Comparison of ENCODE assay signal across 8 cellular contexts in the genomic region with DNA sequence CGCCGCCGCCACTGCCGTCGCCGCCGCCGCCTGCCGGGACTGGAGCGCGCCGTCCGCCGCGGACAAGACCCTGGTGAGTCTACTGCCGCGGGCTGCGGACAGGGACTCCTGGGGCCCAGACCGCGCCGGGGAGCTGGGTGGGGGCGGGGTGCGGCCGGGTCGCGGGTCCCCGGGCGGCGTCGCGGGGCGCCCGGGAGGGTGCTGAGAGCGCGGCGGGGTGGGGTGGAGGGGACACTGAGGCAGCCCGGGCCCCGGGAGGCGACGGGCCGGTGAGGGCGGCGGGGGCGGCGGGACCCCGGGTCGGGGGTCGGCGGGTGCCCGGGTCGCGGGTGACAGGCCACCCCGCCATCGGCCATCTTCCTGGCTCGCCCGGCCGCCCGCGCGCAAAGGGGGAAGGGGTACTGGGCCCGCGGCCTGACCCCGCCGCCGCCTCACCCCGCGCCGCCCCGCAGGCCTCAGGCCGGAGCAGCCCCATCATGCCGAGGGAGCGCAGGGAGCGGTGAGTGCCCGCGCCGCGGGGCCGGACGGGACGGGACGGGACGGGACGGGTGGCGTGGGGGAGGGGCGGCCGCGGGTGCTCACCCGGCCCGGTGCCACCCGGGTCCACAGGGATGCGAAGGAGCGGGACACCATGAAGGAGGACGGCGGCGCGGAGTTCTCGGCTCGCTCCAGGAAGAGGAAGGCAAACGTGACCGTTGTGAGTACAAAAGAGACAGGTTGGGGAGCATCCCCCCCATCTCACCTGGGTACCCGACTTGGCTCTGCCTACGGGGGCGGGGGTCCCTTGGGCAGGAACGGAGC. TPM values are rescaled to one million over a fixed set of nuclear protein-coding genes. Genes with fewer than 3 reads are reported as not detected.
DNase-seq lines count a peak whose midpoint lies in the region; ATAC-seq and TF ChIP-seq lines count a peak whose summit lies in the region.

No MANE protein-coding gene starts in this region.

- H3K9me2 ChIP-seq in hepatocyte (replicated peaks; ENCODE audit: insufficient read depth) = no peaks in the 10 kb centered on the region

- H3K36me3 ChIP-seq in ACC112 (ENCODE audit: insufficient read depth, low read length) (peaks cover 1% of the 10 kb centered on the region; the same call in 1 of the 2 replicates), hepatocyte (replicated peaks; ENCODE audit: insufficient read depth, low read depth) (no peaks in the 10 kb centered on the region)

- ATAC-seq in GM18907 (IDR thresholded peaks at IDR 0.05; ENCODE audit: unreplicated experiment) = peak; percentile 2
- ATAC-seq in HG03520 (IDR thresholded peaks at IDR 0.05; ENCODE audit: unreplicated experiment) = peak; percentile 6

- H3K27me3 ChIP-seq in ACC112 (ENCODE audit: insufficient read depth, low read length) = no peaks in the 10 kb centered on the region
- H3K27me3 ChIP-seq in hepatocyte = no peaks in the 10 kb centered on the region

- WGBS in hepatocyte (ENCODE audit: low lambda C conversion rate, missing lambda C conversion rate) = 7% methylated on average over 26 of the region's 104 CpGs

- no peaks in the 10 kb centered on the region for H4K20me1 ChIP-seq in hepatocyte (ENCODE audit: insufficient read depth, poor library complexity, severe bottlenecking)

- TF ChIP-seq CTCF in hepatocyte (IDR thresholded peaks at IDR 0.05; ENCODE audit: poor library complexity) = no peak

- H2AFZ ChIP-seq in ACC112 (ENCODE audit: low read length, unreplicated experiment) (peak overlapping the region; percentile 68), hepatocyte (no peak overlapping the region)

- DNase-seq in activated T-helper 1 cell treated with Interleukin-2 at 50 U/mL for 16 hours (ENCODE audit: low read depth) (peak; percentile 8), hepatocyte (ENCODE audit: low spot score) (peak; percentile 49), NCI-H1048 (lab: John Stamatoyannopoulos, UW) (no peak), NCI-H82 (lab: John Stamatoyannopoulos, UW) (no peak)
- peak; percentile 47 for DNase-seq in stimulated activated CD8-positive, alpha-beta memory T cell treated with anti-CD3 and anti-CD28 coated beads, Interleukin-4, amount 100 ng/mL, for 48 hours

- peak overlapping the region; percentile 91 for H3K4me2 ChIP-seq in hepatocyte

- H3K79me2 ChIP-seq in ACC112 (ENCODE audit: control insufficient read depth, insufficient read depth, low read length, unreplicated experiment) = no peaks in the 10 kb centered on the region
- no peaks in the 10 kb centered on the region for H3K79me2 ChIP-seq in hepatocyte

- H3K27ac ChIP-seq in ACC112 (ENCODE audit: low read depth, low read length) (no peak overlapping the region), hepatocyte (no peak overlapping the region)

- H3K4me3 ChIP-seq in ACC112 (ENCODE audit: low read depth, low read length) (peak overlapping the region; percentile 78), hepatocyte (peak overlapping the region; percentile 55)

- H3K9me3 ChIP-seq in hepatocyte (ENCODE audit: low read depth) = no peaks in the 10 kb centered on the region

- H3K4me1 ChIP-seq in ACC112 (ENCODE audit: control insufficient read depth, insufficient read depth, low read length, unreplicated experiment) (peaks cover 4% of the 10 kb centered on the region), hepatocyte (ENCODE audit: insufficient read depth) (peaks cover 4% of the 10 kb centered on the region)

RNA-seq across cellular contexts. Expression of gene CCNE1, which starts 0.5 kb away (rescaled TPM):
- total RNA-seq in hepatocyte = 17.6 and 19.9 TPM in 2 replicates
- polyA plus RNA-seq in hepatocyte = 24.6 and 25.1 TPM in 2 replicates

Comparison
In these comparisons a context has a peak if more than half of its experiments do, and no peak if none do; other contexts are left out.
1. DNase-seq: peak in activated T-helper 1 cell treated with Interleukin-2 at 50 U/mL for 16 hours (single experiment), hepatocyte (single experiment) and stimulated activated CD8-positive, alpha-beta memory T cell treated with anti-CD3 and anti-CD28 coated beads, Interleukin-4, amount 100 ng/mL, for 48 hours (single experiment); none in NCI-H1048 (single experiment) and NCI-H82 (single experiment).